In genomic region chr14:64998455-64998931, GRCh38 we compare ENCODE assay signal across 1 cellular context.
TF ChIP-seq lines count a peak whose summit lies in the region.

No MANE protein-coding gene starts in this region.

TF ChIP-seq in HCT116, 20 proteins besides CTCF, POLR2A, EP300 and RAD21 (continued from another document):
- TF ChIP-seq, protein P1, sequence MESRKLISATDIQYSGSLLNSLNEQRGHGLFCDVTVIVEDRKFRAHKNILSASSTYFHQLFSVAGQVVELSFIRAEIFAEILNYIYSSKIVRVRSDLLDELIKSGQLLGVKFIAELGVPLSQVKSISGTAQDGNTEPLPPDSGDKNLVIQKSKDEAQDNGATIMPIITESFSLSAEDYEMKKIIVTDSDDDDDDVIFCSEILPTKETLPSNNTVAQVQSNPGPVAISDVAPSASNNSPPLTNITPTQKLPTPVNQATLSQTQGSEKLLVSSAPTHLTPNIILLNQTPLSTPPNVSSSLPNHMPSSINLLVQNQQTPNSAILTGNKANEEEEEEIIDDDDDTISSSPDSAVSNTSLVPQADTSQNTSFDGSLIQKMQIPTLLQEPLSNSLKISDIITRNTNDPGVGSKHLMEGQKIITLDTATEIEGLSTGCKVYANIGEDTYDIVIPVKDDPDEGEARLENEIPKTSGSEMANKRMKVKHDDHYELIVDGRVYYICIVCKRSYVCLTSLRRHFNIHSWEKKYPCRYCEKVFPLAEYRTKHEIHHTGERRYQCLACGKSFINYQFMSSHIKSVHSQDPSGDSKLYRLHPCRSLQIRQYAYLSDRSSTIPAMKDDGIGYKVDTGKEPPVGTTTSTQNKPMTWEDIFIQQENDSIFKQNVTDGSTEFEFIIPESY (IDR thresholded peaks at IDR 0.05; ENCODE audit: extremely low read depth, insufficient replicate concordance, low read length) = no peak
- TF ChIP-seq ATF3 (IDR thresholded peaks at IDR 0.05) = no peak
- TF ChIP-seq SIN3A (IDR thresholded peaks at IDR 0.05; ENCODE audit: low read depth) = no peak
- TF ChIP-seq EZH2phosphoT487 (IDR thresholded peaks at IDR 0.05; ENCODE audit: borderline replicate concordance) = no peak
- no peak for TF ChIP-seq ELF1 (IDR thresholded peaks at IDR 0.05; ENCODE audit: borderline replicate concordance, low read depth)
- TF ChIP-seq SP1 (IDR thresholded peaks at IDR 0.05; ENCODE audit: low read depth) = no peak
